In genomic region chr1:74732960-74733615, GRCh38 we compare ENCODE assay signal across 1 cellular context.
A peak's percentile ranks its signal among the peaks of the same experiment; 100 is the strongest.
TF ChIP-seq lines count a peak whose summit lies in the region.

CRYZ (minus strand) TSS chr1:74733050; CDS start chr1:74724821, 8,229 bp downstream.
TYW3 (plus strand) TSS chr1:74733152; CDS start chr1:74733245, 93 bp downstream.

TF ChIP-seq in HepG2, 621 proteins besides CTCF, POLR2A, EP300 and RAD21 (continued from another document and continues in another):
- TF ChIP-seq ZBTB40 (IDR thresholded peaks at IDR 0.05) (no peak), ZBTB40 (CRISPR knock-in tag; IDR thresholded peaks at IDR 0.05) (peak; percentile 87), KDM1A (CRISPR knock-in tag; IDR thresholded peaks at IDR 0.05) (no peak), RBM39 (IDR thresholded peaks at IDR 0.05; ENCODE audit: low read depth, low read length, poor library complexity, severe bottlenecking) (no peak), ETV5 (CRISPR knock-in tag; IDR thresholded peaks at IDR 0.05; ENCODE audit: borderline replicate concordance) (peak; percentile 62; the same call in 1 of the 2 replicates), ZNF644 (CRISPR knock-in tag; IDR thresholded peaks at IDR 0.05; ENCODE audit: low read depth) (peak; percentile 69), ZNF235 (CRISPR knock-in tag; IDR thresholded peaks at IDR 0.05; ENCODE audit: borderline replicate concordance) (peak; percentile 56; the same call in 1 of the 2 replicates), ZNF710 (CRISPR knock-in tag; IDR thresholded peaks at IDR 0.05; ENCODE audit: borderline replicate concordance) (peak; percentile 59; the same call in 1 of the 2 replicates), GATAD2A (CRISPR knock-in tag; IDR thresholded peaks at IDR 0.05) (peak; percentile 81), MYPOP (CRISPR knock-in tag; IDR thresholded peaks at IDR 0.05) (peak; percentile 92), ZNF607 (CRISPR knock-in tag; IDR thresholded peaks at IDR 0.05; ENCODE audit: borderline replicate concordance) (no peak), KLF9 (CRISPR knock-in tag; IDR thresholded peaks at IDR 0.05; ENCODE audit: low read depth) (no peak), ZNF562 (CRISPR knock-in tag; IDR thresholded peaks at IDR 0.05; ENCODE audit: borderline replicate concordance) (no peak), HDAC2 (CRISPR knock-in tag; IDR thresholded peaks at IDR 0.05) (peak; percentile 56; the same call in 1 of the 2 replicates), ATF3 (CRISPR knock-in tag; IDR thresholded peaks at IDR 0.05) (no peak), IKZF5 (CRISPR knock-in tag; IDR thresholded peaks at IDR 0.05) (peak; percentile 67; the same call in 1 of the 2 replicates), KAT7 (CRISPR knock-in tag; IDR thresholded peaks at IDR 0.05; ENCODE audit: borderline replicate concordance) (no peak; the same call in 1 of the 2 replicates), ZNF569 (CRISPR knock-in tag; IDR thresholded peaks at IDR 0.05; ENCODE audit: borderline replicate concordance) (no peak), ZNF275 (CRISPR knock-in tag; IDR thresholded peaks at IDR 0.05; ENCODE audit: borderline replicate concordance) (peak; percentile 67; the same call in 1 of the 2 replicates), ZSCAN5A (CRISPR knock-in tag; IDR thresholded peaks at IDR 0.05; ENCODE audit: borderline replicate concordance) (no peak; the same call in 1 of the 2 replicates), SRSF1 (optimal IDR thresholded peaks at IDR 0.05; ENCODE audit: low read depth, low read length) (no peak), ZNF546 (CRISPR knock-in tag; conservative IDR thresholded peaks at IDR 0.05) (no peak), GFI1 (CRISPR knock-in tag; IDR thresholded peaks at IDR 0.05; ENCODE audit: borderline replicate concordance) (peak; percentile 36; the same call in 1 of the 2 replicates), ZNF121 (CRISPR knock-in tag; IDR thresholded peaks at IDR 0.05) (no peak), FOXK2 (IDR thresholded peaks at IDR 0.05) (no peak), TAF1 (CRISPR knock-in tag; IDR thresholded peaks at IDR 0.05) (peak; percentile 90), CHD4 (IDR thresholded peaks at IDR 0.05; ENCODE audit: borderline replicate concordance, low read length) (0 out of 2 replicates have a peak, but pooled peaks have one; percentile 48), ZNF253 (CRISPR knock-in tag; IDR thresholded peaks at IDR 0.05; ENCODE audit: borderline replicate concordance) (no peak), ZNF850 (CRISPR knock-in tag; conservative IDR thresholded peaks at IDR 0.05) (no peak), ZFP36L1 (CRISPR knock-in tag; IDR thresholded peaks at IDR 0.05) (peak; percentile 60; the same call in 1 of the 2 replicates), ZNF350 (CRISPR knock-in tag; IDR thresholded peaks at IDR 0.05; ENCODE audit: borderline replicate concordance, low read depth) (peak; percentile 94; the same call in 1 of the 2 replicates), RNF219 (CRISPR knock-in tag; IDR thresholded peaks at IDR 0.05) (no peak), ZNF746 (CRISPR knock-in tag; IDR thresholded peaks at IDR 0.05) (no peak), ZNF704 (CRISPR knock-in tag; IDR thresholded peaks at IDR 0.05; ENCODE audit: borderline replicate concordance) (no peak), RFXAP (CRISPR knock-in tag; IDR thresholded peaks at IDR 0.05; ENCODE audit: borderline replicate concordance) (peak; percentile 45; the same call in 1 of the 2 replicates), ZNF251 (CRISPR knock-in tag; IDR thresholded peaks at IDR 0.05) (no peak), POLR2AphosphoS5 (IDR thresholded peaks at IDR 0.05; ENCODE audit: low read depth, low read length) (peak; percentile 82), RNF2 (conservative IDR thresholded peaks at IDR 0.05; ENCODE audit: low read depth) (no peak), MTERF4 (CRISPR knock-in tag; IDR thresholded peaks at IDR 0.05) (peak; percentile 95), ZNF256 (CRISPR knock-in tag; conservative IDR thresholded peaks at IDR 0.05) (no peak)
